Comparison of ENCODE assay signal across 19 cellular contexts in the genomic region with DNA sequence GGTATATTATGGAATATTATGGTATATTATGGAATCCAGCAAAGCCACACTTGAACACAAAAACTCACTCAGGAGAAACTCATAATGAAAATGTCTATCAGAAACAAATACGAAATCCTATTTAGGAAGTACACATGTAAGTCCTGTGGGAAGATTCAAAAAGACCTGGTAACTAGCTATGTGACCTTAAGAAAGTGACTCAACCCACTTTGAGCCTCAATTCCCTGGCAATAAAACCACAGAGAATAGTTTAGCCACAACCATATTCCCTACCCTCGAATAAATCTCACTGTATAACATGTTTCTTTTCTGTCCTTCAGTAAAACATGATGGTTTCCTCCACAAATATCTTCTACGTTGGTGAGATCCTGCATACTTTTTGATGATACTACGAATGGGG. TPM values are rescaled to one million over a fixed set of nuclear protein-coding genes. Genes with fewer than 3 reads are reported as not detected.
DNase-seq lines count a peak whose midpoint lies in the region; ATAC-seq and TF ChIP-seq lines count a peak whose summit lies in the region.
"Had no signal": no experiment of that assay in that cellular context is flagged by ENCODE, and none has a peak within 500 bp of the region (broad histone marks: within the 10 kb centered on the region; RNA-seq: fewer than 3 reads in every experiment).

No MANE protein-coding gene starts in this region.

- no peaks in the 10 kb centered on the region for H3K4me1 ChIP-seq in neural progenitor cell

- DNase-seq in AG10803 (ENCODE audit: low read depth) = peak; percentile 40
- peak; percentile 65 for DNase-seq in HCEC 1CT
- peak; percentile 82 for DNase-seq in astrocyte of the spinal cord (ENCODE audit: low read depth, low spot score)
- DNase-seq in neural progenitor cell (ENCODE audit: low spot score) = no peak
- DNase-seq in activated CD4-positive, alpha-beta T cell treated with anti-CD3 and anti-CD28 coated beads for 4 hours = no peak
- no peak for DNase-seq in glutamatergic neuron
- DNase-seq in NCI-H1417 treated with DMSO at 0.1 percent for 48 hours (lab: John Stamatoyannopoulos, UW) = no peak
- DNase-seq: activated CD4-positive, CD25-positive, alpha-beta regulatory T cell treated with anti-CD3 and anti-CD28 coated beads, Interleukin-2, amount 50 U/mL, for 72 hours; activated naive CD4-positive, alpha-beta T cell treated with Interleukin-2 at 50 U/mL for 16 hours; AML-193; islet precursor cell; mesendoderm; NCI-H1092 treated with DMSO at 0.1 percent for 48 hours; NCI-H2107; NCI-H526 treated with DMSO at 0.1 percent for 48 hours; stimulated activated CD4-positive, alpha-beta T cell treated with anti-CD3 and anti-CD28 coated beads, Interleukin-2, amount 100 ng/mL, for 48 hours had no signal

- H3K27me3 ChIP-seq in neural progenitor cell = no peaks in the 10 kb centered on the region

- H3K4me3 ChIP-seq in AG10803 (ENCODE audit: low read length) = no peak overlapping the region
- no peak overlapping the region for H3K4me3 ChIP-seq in astrocyte of the spinal cord (ENCODE audit: low read depth, low read length)
- H3K4me3 ChIP-seq in neural progenitor cell = no peak overlapping the region
- H3K4me3 ChIP-seq: K562 had no signal

- ATAC-seq in HG03095 (IDR thresholded peaks at IDR 0.05; ENCODE audit: unreplicated experiment) = no peak
- ATAC-seq: K562 had no signal

- H3K27ac ChIP-seq in neural progenitor cell = peak overlapping the region; percentile 16

- H4K20me1 ChIP-seq in neural progenitor cell (ENCODE audit: low read depth) = peaks cover 16% of the 10 kb centered on the region

- no peak overlapping the region for H2AFZ ChIP-seq in neural progenitor cell (replicated peaks)

- H3K4me1 Mint-ChIP-seq in neural progenitor cell (no peaks in the 10 kb centered on the region), glutamatergic neuron (ENCODE audit: low read depth, unreplicated experiment) (peaks cover 4% of the 10 kb centered on the region)
- H3K4me1 Mint-ChIP-seq: neural crest cell had no signal

- H3K4me3 Mint-ChIP-seq in neural progenitor cell (no peak overlapping the region), glutamatergic neuron (ENCODE audit: unreplicated experiment) (no peak overlapping the region)
- H3K4me3 Mint-ChIP-seq: neural crest cell had no signal

- H3K9ac ChIP-seq in neural progenitor cell = no peak overlapping the region

- peaks cover 97% of the 10 kb centered on the region for H3K79me2 ChIP-seq in neural progenitor cell (ENCODE audit: low read depth)

- no peak overlapping the region for H3K4me2 ChIP-seq in neural progenitor cell

- peaks cover 8% of the 10 kb centered on the region for H3K36me3 ChIP-seq in neural progenitor cell

- no peaks in the 10 kb centered on the region for H3F3A ChIP-seq in neural progenitor cell (ENCODE audit: low read depth)

- no peaks in the 10 kb centered on the region for H3K9me3 ChIP-seq in neural progenitor cell (ENCODE audit: low read depth)

- no peak overlapping the region for H3K27ac Mint-ChIP-seq in neural progenitor cell
- H3K27ac Mint-ChIP-seq in glutamatergic neuron (ENCODE audit: unreplicated experiment) = no peak overlapping the region

- in situ Hi-C loops in astrocyte of the spinal cord (cut with HindIII; ENCODE audit: low sequenced_read_pairs) = no loop called here

- H3K27me3 Mint-ChIP-seq in neural progenitor cell (ENCODE audit: insufficient read depth, low read depth) (no peaks in the 10 kb centered on the region), glutamatergic neuron (ENCODE audit: unreplicated experiment) (peaks cover 6% of the 10 kb centered on the region)

- TF ChIP-seq CTCF in AG10803 (conservative IDR thresholded peaks at IDR 0.05; ENCODE audit: low read length) (no peak), astrocyte of the spinal cord (IDR thresholded peaks at IDR 0.05; ENCODE audit: low read depth, low read length) (no peak), neural progenitor cell (IDR thresholded peaks at IDR 0.05) (no peak), glutamatergic neuron (IDR thresholded peaks at IDR 0.05; ENCODE audit: partially characterized antibody, unreplicated experiment) (no peak)

- H3K9me3 Mint-ChIP-seq in neural progenitor cell (no peaks in the 10 kb centered on the region), glutamatergic neuron (ENCODE audit: unreplicated experiment) (peaks cover 2% of the 10 kb centered on the region)
- H3K9me3 Mint-ChIP-seq: neural crest cell had no signal

- peaks cover 46% of the 10 kb centered on the region for H3K36me3 Mint-ChIP-seq in neural progenitor cell
- H3K36me3 Mint-ChIP-seq in glutamatergic neuron (ENCODE audit: unreplicated experiment) = no peaks in the 10 kb centered on the region

RNA-seq across cellular contexts. Expression of a gene that starts 56.4 kb away (rescaled TPM):
- total RNA-seq in neural progenitor cell (ENCODE audit: low replicate concordance) (59.0 and 59.4 TPM in 2 replicates), glutamatergic neuron (ENCODE audit: unreplicated experiment) (116 TPM)

Comparison
In these comparisons a context has a peak if more than half of its experiments do, and no peak if none do; other contexts are left out.
1. DNase-seq: peak in AG10803 (single experiment), HCEC 1CT (single experiment) and astrocyte of the spinal cord (single experiment); none in neural progenitor cell (single experiment), activated CD4-positive, alpha-beta T cell treated with anti-CD3 and anti-CD28 coated beads for 4 hours (0 of 2), glutamatergic neuron (single experiment) and NCI-H1417 treated with DMSO at 0.1 percent for 48 hours (single experiment).